ENCODE assay signal across 8 cellular contexts in genomic region chrX:24153175-24153795, GRCh38. TPM values are rescaled to one million over a fixed set of nuclear protein-coding genes. Genes with fewer than 3 reads are reported as not detected.
DNase-seq lines count a peak whose midpoint lies in the region; ATAC-seq and TF ChIP-seq lines count a peak whose summit lies in the region.

No MANE protein-coding gene starts in this region.

- no peak for TF ChIP-seq CTCF in fibroblast of villous mesenchyme (IDR thresholded peaks at IDR 0.05; ENCODE audit: insufficient read depth, low read depth, low read length)

- peaks cover 42% of the 10 kb centered on the region for H3K36me3 Mint-ChIP-seq in stimulated activated naive CD8-positive, alpha-beta T cell treated with anti-CD3 and anti-CD28 coated beads, Interleukin-15, Interleukin-2, amounts not matched to agents 100 ng/mL and 50 ng/mL, for 24 hours (ENCODE audit: low read depth)

- H3K4me3 ChIP-seq in fibroblast of villous mesenchyme (ENCODE audit: low read depth, low read length): peak overlapping the region; percentile 21

- DNase-seq in stimulated activated naive CD8-positive, alpha-beta T cell treated with anti-CD3 and anti-CD28 coated beads, Interleukin-15, Interleukin-2, amounts not matched to agents 100 U/mL and 50 U/mL, for 24 hours: no peak
- peak in 3 of 5 experiments; percentile 19 to 46 (median 30) for DNase-seq in T-helper 2 cell
- DNase-seq in fibroblast of villous mesenchyme (ENCODE audit: low read depth): peak; percentile 37
- no peak for DNase-seq in NCI-H1417 (lab: John Stamatoyannopoulos, UW)

- ATAC-seq in stimulated activated naive CD8-positive, alpha-beta T cell treated with anti-CD3 and anti-CD28 coated beads, Interleukin-15, Interleukin-2, amounts not matched to agents 100 U/mL and 50 U/mL, for 24 hours: no peak
- no peak for ATAC-seq in HG02981 (IDR thresholded peaks at IDR 0.05; ENCODE audit: unreplicated experiment)
- ATAC-seq in HG02938 (IDR thresholded peaks at IDR 0.05; ENCODE audit: unreplicated experiment): no peak
- no peak for ATAC-seq in HG03565 (IDR thresholded peaks at IDR 0.05; ENCODE audit: unreplicated experiment)

- H3K27me3 Mint-ChIP-seq in stimulated activated naive CD8-positive, alpha-beta T cell treated with anti-CD3 and anti-CD28 coated beads, Interleukin-15, Interleukin-2, amounts not matched to agents 100 ng/mL and 50 ng/mL, for 24 hours: no peaks in the 10 kb centered on the region

- peaks cover 62% of the 10 kb centered on the region for H3K4me1 Mint-ChIP-seq in stimulated activated naive CD8-positive, alpha-beta T cell treated with anti-CD3 and anti-CD28 coated beads, Interleukin-15, Interleukin-2, amounts not matched to agents 100 ng/mL and 50 ng/mL, for 24 hours (ENCODE audit: low read depth)

- H3K27ac Mint-ChIP-seq in stimulated activated naive CD8-positive, alpha-beta T cell treated with anti-CD3 and anti-CD28 coated beads, Interleukin-15, Interleukin-2, amounts not matched to agents 100 ng/mL and 50 ng/mL, for 24 hours: peak overlapping the region; percentile 84

- H3K9me3 Mint-ChIP-seq in stimulated activated naive CD8-positive, alpha-beta T cell treated with anti-CD3 and anti-CD28 coated beads, Interleukin-15, Interleukin-2, amounts not matched to agents 100 ng/mL and 50 ng/mL, for 24 hours: no peaks in the 10 kb centered on the region

- H3K4me3 Mint-ChIP-seq in stimulated activated naive CD8-positive, alpha-beta T cell treated with anti-CD3 and anti-CD28 coated beads, Interleukin-15, Interleukin-2, amounts not matched to agents 100 ng/mL and 50 ng/mL, for 24 hours: peak overlapping the region; percentile 86

RNA-seq across cellular contexts. Expression of gene ZFX, which starts 3.8 kb away (rescaled TPM):
- total RNA-seq in fibroblast of villous mesenchyme: 66.4 and 82.5 TPM in 2 replicates

Comparison
In these comparisons a context has a peak if more than half of its experiments do, and no peak if none do; other contexts are left out.
1. DNase-seq: peak in T-helper 2 cell (3 of 5) and fibroblast of villous mesenchyme (single experiment); none in stimulated activated naive CD8-positive, alpha-beta T cell treated with anti-CD3 and anti-CD28 coated beads, Interleukin-15, Interleukin-2, amounts not matched to agents 100 U/mL and 50 U/mL, for 24 hours (single experiment) and NCI-H1417 (0 of 3).